In genomic region chr1:70317087-70317486, GRCh38 we compare ENCODE assay signal across 7 cellular contexts.
"Had no signal": no experiment of that assay in that cellular context is flagged by ENCODE, and none has a peak within 500 bp of the region (broad histone marks: within the 10 kb centered on the region; RNA-seq: fewer than 3 reads in every experiment).

No MANE protein-coding gene starts in this region.

- ATAC-seq: HCT116, HepG2 had no signal

- H3K9me3 Mint-ChIP-seq: HFFc6, IgD-negative memory B cell had no signal

- FAIRE-seq: HepG2 had no signal

- H3K27ac Mint-ChIP-seq: HFFc6, IgD-negative memory B cell had no signal

- H3K4me3 Mint-ChIP-seq: HFFc6, IgD-negative memory B cell had no signal

- DNase-seq: GOT3, H7, HFFc6, KBM-7 had no signal

- H3K27me3 Mint-ChIP-seq: IgD-negative memory B cell had no signal
